Comparison of ENCODE assay signal across 10 cellular contexts in genomic region chr17:50480142-50480764, GRCh38. TPM values are rescaled to one million over a fixed set of nuclear protein-coding genes. Genes with fewer than 3 reads are reported as not detected.
DNase-seq lines count a peak whose midpoint lies in the region; ATAC-seq, FAIRE-seq and TF ChIP-seq lines count a peak whose summit lies in the region.
"Had no signal": no experiment of that assay in that cellular context is flagged by ENCODE, and none has a peak within 500 bp of the region (broad histone marks: within the 10 kb centered on the region; RNA-seq: fewer than 3 reads in every experiment).

No MANE protein-coding gene starts in this region.

- H3K36me3 Mint-ChIP-seq in nephron (ENCODE audit: low read depth): peaks cover 21% of the 10 kb centered on the region

- H2AFZ ChIP-seq in K562 (ENCODE audit: low read depth, low read length): no peak overlapping the region

- H3K27me3 ChIP-seq in BLaER1: no peaks in the 10 kb centered on the region
- no peaks in the 10 kb centered on the region for H3K27me3 ChIP-seq in K562 (ENCODE audit: control insufficient read depth in 2 of 2, insufficient read depth in 2 of 2, low read length in 2 of 2)

- no peak for TF ChIP-seq EP300 in K562 (IDR thresholded peaks at IDR 0.05; ENCODE audit: low read length)

- H3K9ac ChIP-seq in BLaER1 (peak overlapping the region; percentile 36; the same call in 1 of the 2 replicates), K562 (ENCODE audit: insufficient read depth in 1 of 2, low read depth in 2 of 2, low read length in 2 of 2) (peak overlapping the region; percentile 75 to 92; a peak in 1 of 4 replicates)

- TF ChIP-seq CTCF in K562 (IDR thresholded peaks at IDR 0.05 in 2 of 3, conservative IDR thresholded peaks at IDR 0.05 in 1 of 3; ENCODE audit: insufficient read depth in 2 of 3, low read depth in 1 of 3, low read length in 3 of 3) (no peak), nephron (IDR thresholded peaks at IDR 0.05; ENCODE audit: unreplicated experiment in 3 of 3) (no peak)

- H3K4me3 ChIP-seq in BLaER1 (peak overlapping the region; percentile 79; the same call in 1 of the 2 replicates), K562 (peak overlapping the region; percentile 80; the same call in 1 of the 2 replicates)
- peak overlapping the region; percentile 94 for H3K4me3 ChIP-seq in Jurkat, Clone E6-1 (ENCODE audit: low read length)

- no peaks in the 10 kb centered on the region for H3K9me3 Mint-ChIP-seq in nephron

- H3K27ac ChIP-seq in BLaER1 (no peak overlapping the region), K562 (ENCODE audit: extremely low read depth, low read depth, low read length) (no peak overlapping the region)

- peaks cover 42% of the 10 kb centered on the region for H3K36me3 ChIP-seq in BLaER1
- peaks cover 50% of the 10 kb centered on the region for H3K36me3 ChIP-seq in K562 (ENCODE audit: control insufficient read depth, insufficient read depth, low read length)

- ATAC-seq in K562 (no peak), left lobe of liver (no peak)

- H3K9me3 ChIP-seq in BLaER1 (no peaks in the 10 kb centered on the region), K562 (replicated peaks; ENCODE audit: control insufficient read depth, insufficient read depth, low read depth, low read length) (no peaks in the 10 kb centered on the region)

- in situ Hi-C loops in K562 (cut with MboI): no loop called here

- peak overlapping the region; percentile 88 for H3K4me2 ChIP-seq in BLaER1
- peak overlapping the region; percentile 96; the same call in 1 of the 2 replicates for H3K4me2 ChIP-seq in K562 (ENCODE audit: insufficient read depth, low read length)

- TF ChIP-seq RAD21 in K562 (CRISPR knock-in tag; conservative IDR thresholded peaks at IDR 0.05 in 1 of 2, IDR thresholded peaks at IDR 0.05 in 1 of 2): no peak

- peaks cover 20% of the 10 kb centered on the region for H3K4me1 ChIP-seq in BLaER1
- H3K4me1 ChIP-seq in K562 (replicated peaks in 1 of 2; ENCODE audit: control insufficient read depth in 2 of 2, insufficient read depth in 2 of 2, low read length in 2 of 2): peaks cover 11 to 34% of the 10 kb centered on the region in 2 experiments; a peak in 4 of 5 replicates

- CTCF ChIA-PET in K562 (lab: Yijun Ruan, JAX; ENCODE audit: low intra/inter-chr PET ratio): interaction anchor here (0.6 to 1.8 kb wide), 3 partner anchors 21 to 279 kb away, joined by 3 to 17 read pairs (median 6); partner anchors contain the start of gene COL1A1

- peak overlapping the region; percentile 77 to 91 (median 90) for H3K4me3 Mint-ChIP-seq in nephron

- peaks cover 19% of the 10 kb centered on the region for H3K4me1 Mint-ChIP-seq in nephron

- intact Hi-C loops in K562 (cut with micrococcal nuclease): loop anchor here (5.0 kb wide), 3 partner anchors 202 to 362 kb away; no protein-coding TSS in a partner anchor

- BruUV-seq in K562 (replicated peaks; lab: Mats Ljungman, UMichigan): TSS peak; percentile 52

- H3K27ac Mint-ChIP-seq in nephron: no peak overlapping the region

- no peaks in the 10 kb centered on the region for H4K20me1 ChIP-seq in BLaER1
- H4K20me1 ChIP-seq in K562 (replicated peaks; ENCODE audit: control insufficient read depth, insufficient read depth, low read length): no peaks in the 10 kb centered on the region

- TF ChIP-seq POLR2A in K562 (conservative IDR thresholded peaks at IDR 0.05): no peak

- WGBS in K562 (ENCODE audit: insufficient coverage, low coverage, missing lambda C conversion rate): 88% methylated on average over 7 of the region's 7 CpGs

- peaks cover 18% of the 10 kb centered on the region for H3K79me2 ChIP-seq in K562 (ENCODE audit: control insufficient read depth, insufficient read depth, low read length)

- POLR2A ChIA-PET in K562 (lab: Yijun Ruan, JAX): interaction anchor here (0.5 to 1.1 kb wide), 6 partner anchors 8 to 240 kb away, joined by 3 to 7 read pairs (median 4); no protein-coding TSS in a partner anchor

- no peak for FAIRE-seq in K562 (lab: Jason Lieb, UNC)

- H3K27me3 Mint-ChIP-seq in nephron (ENCODE audit: low read depth): peaks cover 22% of the 10 kb centered on the region

- H3K9me1 ChIP-seq in K562 (ENCODE audit: control insufficient read depth, insufficient read depth, low read length): no peaks in the 10 kb centered on the region

- no peak for DNase-seq in Jurkat, Clone E6-1 (ENCODE audit: low read depth, low spot score)
- DNase-seq in K562 (ENCODE audit: extremely low read depth in 1 of 4, low spot score in 3 of 4): no peak
- DNase-seq in NCI-H146 (lab: John Stamatoyannopoulos, UW): no peak
- no peak for DNase-seq in stimulated activated naive CD4-positive, alpha-beta T cell (lab: John Stamatoyannopoulos, UW)
- no peak for DNase-seq in medulla oblongata (ENCODE audit: extremely low spot score)
- DNase-seq in left lobe of liver (ENCODE audit: low spot score): no peak

RNA-seq across cellular contexts. Expression of gene RSAD1, which starts 1.6 kb away (rescaled TPM):
- 84.2 TPM for polyA plus RNA-seq in Jurkat, Clone E6-1 (2012; ENCODE audit: insufficient read depth, insufficient read length)
- 82.5 and 106 TPM in 2 replicates for total RNA-seq in K562 (2011; cell fraction: chromatin; rRNA removed; ENCODE audit: low replicate concordance)
- 91.9 and 98.4 TPM in 2 replicates for total RNA-seq in K562 (2011; cell fraction: nucleolus; rRNA removed)
- 76.1 and 86.0 TPM in 2 replicates for total RNA-seq in K562 (2011; cell fraction: nucleoplasm; rRNA removed)
- total RNA-seq in K562 (2014; rRNA removed) (27.3 and 39.7 TPM in 2 replicates), K562 (2014; rRNA removed; fragmentation: Illumina TruSeq; extraction: Trizol) (24.5 and 26.8 TPM in 2 replicates), K562 (2015; rRNA removed; fragmentation: Illumina TruSeq; extraction: Trizol) (25.9 and 26.2 TPM in 2 replicates), K562 (2021) (41.9 and 44.0 TPM in 2 replicates), left lobe of liver (27.4 TPM)
- polyA plus RNA-seq in K562 (2011; rRNA removed) (37.3 and 40.0 TPM in 2 replicates), K562 (2014; fragmentation: Illumina TruSeq; extraction: Trizol) (23.1 and 24.9 TPM in 2 replicates), K562 (2014; fragmentation: Nextera tagmentation; extraction: Ambion mirVana) (1 to 10 TPM; 4.5 to 5.2 TPM), K562 (2014; rRNA removed) (42.5 and 44.8 TPM in 2 replicates)
- polyA plus RNA-seq in K562 (2011; cell fraction: cytosol; rRNA removed): 24.5 and 36.5 TPM in 2 replicates
- 190 and 193 TPM in 2 replicates for polyA plus RNA-seq in K562 (2011; cell fraction: nucleus; rRNA removed)
- 23.1 and 26.7 TPM in 2 replicates for polyA plus RNA-seq in K562 (2012)
- polyA minus RNA-seq in K562 (2011; rRNA and poly(A)+ RNA removed): 22.7 and 23.6 TPM in 2 replicates
- polyA minus RNA-seq in K562 (2011; cell fraction: cytosol; rRNA and poly(A)+ RNA removed): 10.9 and 17.9 TPM in 2 replicates
- polyA minus RNA-seq in K562 (2011; cell fraction: nucleus; rRNA and poly(A)+ RNA removed): 60.3 and 71.5 TPM in 2 replicates

RNA-seq across cellular contexts. Expression of gene CHAD, which starts 11.6 kb away (rescaled TPM):
- polyA plus RNA-seq in Jurkat, Clone E6-1 (2012; ENCODE audit: insufficient read depth, insufficient read length): not detected
- total RNA-seq in K562 (2011; cell fraction: chromatin; rRNA removed; ENCODE audit: low replicate concordance): not detected in 2 replicates
- total RNA-seq in K562 (2011; cell fraction: nucleolus; rRNA removed): not detected in 2 replicates
- not detected in 2 replicates for total RNA-seq in K562 (2011; cell fraction: nucleoplasm; rRNA removed)
- total RNA-seq in K562 (2014; rRNA removed) (not detected in 2 replicates), K562 (2014; rRNA removed; fragmentation: Illumina TruSeq; extraction: Trizol) (not detected in 2 replicates), K562 (2015; rRNA removed; fragmentation: Illumina TruSeq; extraction: Trizol) (not detected in 2 replicates), K562 (2021) (not detected in 2 replicates), left lobe of liver (12.4 TPM)
- polyA plus RNA-seq in K562 (2011; rRNA removed) (not detected in 2 replicates), K562 (2014; fragmentation: Illumina TruSeq; extraction: Trizol) (not detected in 2 replicates), K562 (2014; fragmentation: Nextera tagmentation; extraction: Ambion mirVana) (not detected), K562 (2014; rRNA removed) (not detected in 2 replicates)
- not detected in 2 replicates for polyA plus RNA-seq in K562 (2011; cell fraction: cytosol; rRNA removed)
- not detected in 2 replicates for polyA plus RNA-seq in K562 (2011; cell fraction: nucleus; rRNA removed)
- polyA plus RNA-seq in K562 (2012): 0.12 and 0.15 TPM in 2 replicates
- polyA minus RNA-seq in K562 (2011; rRNA and poly(A)+ RNA removed): not detected in 2 replicates
- polyA minus RNA-seq in K562 (2011; cell fraction: cytosol; rRNA and poly(A)+ RNA removed): not detected in 2 replicates
- polyA minus RNA-seq in K562 (2011; cell fraction: nucleus; rRNA and poly(A)+ RNA removed): not detected in 2 replicates
- total RNA-seq: glomerular endothelial cell, NCI-H460 had no signal

RNA-seq across cellular contexts. Expression of gene MYCBPAP, which starts 28.0 kb away (rescaled TPM):
- 9.7 TPM for polyA plus RNA-seq in Jurkat, Clone E6-1 (2012; ENCODE audit: insufficient read depth, insufficient read length)
- total RNA-seq in K562 (2011; cell fraction: chromatin; rRNA removed; ENCODE audit: low replicate concordance): not detected in 2 replicates
- 0.50 TPM in 1 of 2 replicates, not detected in the other for total RNA-seq in K562 (2011; cell fraction: nucleolus; rRNA removed)
- 0.31 and 1.5 TPM in 2 replicates for total RNA-seq in K562 (2011; cell fraction: nucleoplasm; rRNA removed)
- total RNA-seq in K562 (2014; rRNA removed) (not detected in 2 replicates), K562 (2014; rRNA removed; fragmentation: Illumina TruSeq; extraction: Trizol) (not detected in 2 replicates), K562 (2015; rRNA removed; fragmentation: Illumina TruSeq; extraction: Trizol) (not detected in 2 replicates), K562 (2021) (not detected in 2 replicates), left lobe of liver (not detected)
- polyA plus RNA-seq in K562 (2011; rRNA removed) (not detected in 2 replicates), K562 (2014; fragmentation: Illumina TruSeq; extraction: Trizol) (not detected in 2 replicates), K562 (2014; fragmentation: Nextera tagmentation; extraction: Ambion mirVana) (not detected), K562 (2014; rRNA removed) (not detected in 2 replicates)
- not detected in 2 replicates for polyA plus RNA-seq in K562 (2011; cell fraction: cytosol; rRNA removed)
- polyA plus RNA-seq in K562 (2011; cell fraction: nucleus; rRNA removed): 0.07 TPM in 1 of 2 replicates, not detected in the other
- not detected in 2 replicates for polyA plus RNA-seq in K562 (2012)
- polyA minus RNA-seq in K562 (2011; rRNA and poly(A)+ RNA removed): not detected in 2 replicates
- not detected in 2 replicates for polyA minus RNA-seq in K562 (2011; cell fraction: cytosol; rRNA and poly(A)+ RNA removed)
- polyA minus RNA-seq in K562 (2011; cell fraction: nucleus; rRNA and poly(A)+ RNA removed): not detected in 2 replicates

RNA-seq across cellular contexts. Expression of gene EPN3, which starts 52.3 kb away (rescaled TPM):
- polyA plus RNA-seq in Jurkat, Clone E6-1 (2012; ENCODE audit: insufficient read depth, insufficient read length): not detected
- total RNA-seq in K562 (2011; cell fraction: chromatin; rRNA removed; ENCODE audit: low replicate concordance): 0.09 TPM in 1 of 2 replicates, not detected in the other
- total RNA-seq in K562 (2011; cell fraction: nucleolus; rRNA removed): 0.33 TPM in 1 of 2 replicates, not detected in the other
- not detected in 2 replicates for total RNA-seq in K562 (2011; cell fraction: nucleoplasm; rRNA removed)
- total RNA-seq in K562 (2014; rRNA removed): not detected in 2 replicates
- total RNA-seq in K562 (2014; rRNA removed; fragmentation: Illumina TruSeq; extraction: Trizol): not detected in 2 replicates
- not detected in 2 replicates for total RNA-seq in K562 (2015; rRNA removed; fragmentation: Illumina TruSeq; extraction: Trizol)
- 0.16 TPM in 2 replicates for total RNA-seq in K562 (2021)
- polyA plus RNA-seq in K562 (2011; rRNA removed): not detected in 2 replicates
- polyA plus RNA-seq in K562 (2011; cell fraction: cytosol; rRNA removed): 0.01 TPM in 1 of 2 replicates, not detected in the other
- polyA plus RNA-seq in K562 (2011; cell fraction: nucleus; rRNA removed): 0.04 and 0.07 TPM in 2 replicates
- not detected in 2 replicates for polyA plus RNA-seq in K562 (2012)
- not detected in 2 replicates for polyA plus RNA-seq in K562 (2014; fragmentation: Illumina TruSeq; extraction: Trizol)
- not detected for polyA plus RNA-seq in K562 (2014; fragmentation: Nextera tagmentation; extraction: Ambion mirVana)
- polyA plus RNA-seq in K562 (2014; rRNA removed): not detected in 2 replicates
- 0.09 TPM in 1 of 2 replicates, not detected in the other for polyA minus RNA-seq in K562 (2011; rRNA and poly(A)+ RNA removed)
- not detected in 2 replicates for polyA minus RNA-seq in K562 (2011; cell fraction: cytosol; rRNA and poly(A)+ RNA removed)
- polyA minus RNA-seq in K562 (2011; cell fraction: nucleus; rRNA and poly(A)+ RNA removed): 0.11 TPM in 1 of 2 replicates, not detected in the other
- total RNA-seq in left lobe of liver: 0.35 TPM

RNA-seq across cellular contexts. Expression of gene ACSF2, which starts 54.2 kb away (rescaled TPM):
- 39.5 TPM for polyA plus RNA-seq in Jurkat, Clone E6-1 (2012; ENCODE audit: insufficient read depth, insufficient read length)
- 7.3 and 27.3 TPM in 2 replicates for total RNA-seq in K562 (2011; cell fraction: chromatin; rRNA removed; ENCODE audit: low replicate concordance)
- total RNA-seq in K562 (2011; cell fraction: nucleolus; rRNA removed): 14.8 and 20.1 TPM in 2 replicates
- total RNA-seq in K562 (2011; cell fraction: nucleoplasm; rRNA removed): 10.8 and 12.2 TPM in 2 replicates
- total RNA-seq in K562 (2014; rRNA removed) (3.1 and 5.0 TPM in 2 replicates), K562 (2014; rRNA removed; fragmentation: Illumina TruSeq; extraction: Trizol) (2.3 and 2.9 TPM in 2 replicates), K562 (2015; rRNA removed; fragmentation: Illumina TruSeq; extraction: Trizol) (4.1 and 4.4 TPM in 2 replicates), K562 (2021) (6.1 and 6.2 TPM in 2 replicates), left lobe of liver (56.1 TPM)
- polyA plus RNA-seq in K562 (2011; rRNA removed) (3.5 and 11.4 TPM in 2 replicates), K562 (2014; fragmentation: Illumina TruSeq; extraction: Trizol) (3.0 and 5.4 TPM in 2 replicates), K562 (2014; fragmentation: Nextera tagmentation; extraction: Ambion mirVana) (1 to 10 TPM in 1 of 2 experiments, under 1 TPM in 1; 0.89 to 1.5 TPM), K562 (2014; rRNA removed) (4.9 and 7.2 TPM in 2 replicates)
- 5.9 and 9.2 TPM in 2 replicates for polyA plus RNA-seq in K562 (2011; cell fraction: cytosol; rRNA removed)
- polyA plus RNA-seq in K562 (2011; cell fraction: nucleus; rRNA removed): 22.4 and 48.3 TPM in 2 replicates
- polyA plus RNA-seq in K562 (2012): 4.7 and 17.1 TPM in 2 replicates
- polyA minus RNA-seq in K562 (2011; rRNA and poly(A)+ RNA removed): 6.7 and 8.8 TPM in 2 replicates
- 3.3 and 5.7 TPM in 2 replicates for polyA minus RNA-seq in K562 (2011; cell fraction: cytosol; rRNA and poly(A)+ RNA removed)
- 12.0 and 22.5 TPM in 2 replicates for polyA minus RNA-seq in K562 (2011; cell fraction: nucleus; rRNA and poly(A)+ RNA removed)

Comparison
In these comparisons a context has a peak if more than half of its experiments do, and no peak if none do; other contexts are left out.
1. RNA of gene CHAD, which starts 11.6 kb away (total RNA-seq): 12.4 TPM in left lobe of liver (single experiment); not detected in K562; every median in the first group is over 10 times any median in the second.
2. Peak in every context shown above with its lines, with median percentiles within 50 percentile points of each other: H3K4me3 ChIP-seq.